ENCODE assay signal across 8 cellular contexts in genomic region chr10:11724938-11725776, GRCh38. TPM values are rescaled to one million over a fixed set of nuclear protein-coding genes. Genes with fewer than 3 reads are reported as not detected.
DNase-seq lines count a peak whose midpoint lies in the region; ATAC-seq and TF ChIP-seq lines count a peak whose summit lies in the region.

No MANE protein-coding gene starts in this region.

- intact Hi-C loops in activated B cell treated with CpG ODN at 0.5 μM for 24 hours (cut with micrococcal nuclease): loop anchor here (1.0 kb wide), 6 partner anchors 33 to 210 kb away; no protein-coding TSS in a partner anchor

- H3K27me3 Mint-ChIP-seq in activated B cell treated with CpG ODN at 0.5 μM for 24 hours: no peaks in the 10 kb centered on the region

- CTCF ChIA-PET in activated B cell treated with CpG ODN at 0.5 μM for 24 hours (lab: Charles Lee): interaction anchor here (0.6 to 6.0 kb wide), 37 partner anchors 16 to 292 kb away, joined by 3 to 92 read pairs (median 5); no protein-coding TSS in a partner anchor

- H3K4me3 ChIP-seq in cardiac muscle cell (no peak overlapping the region), retinal pigment epithelial cell (ENCODE audit: low read length) (no peak overlapping the region)

- H3K27ac Mint-ChIP-seq in activated B cell treated with CpG ODN at 0.5 μM for 24 hours: peak overlapping the region; percentile 79

- TF ChIP-seq CTCF in activated B cell treated with CpG ODN at 0.5 μM for 24 hours (IDR thresholded peaks at IDR 0.05): peak; percentile 45
- peak; percentile 90 for TF ChIP-seq CTCF in cardiac muscle cell (IDR thresholded peaks at IDR 0.05; ENCODE audit: low read depth, low read length)
- peak; percentile 90 for TF ChIP-seq CTCF in retinal pigment epithelial cell (conservative IDR thresholded peaks at IDR 0.05; ENCODE audit: low read depth, low read length)

- H3K36me3 Mint-ChIP-seq in activated B cell treated with CpG ODN at 0.5 μM for 24 hours (ENCODE audit: low read depth): no peaks in the 10 kb centered on the region

- no peaks in the 10 kb centered on the region for H3K4me1 ChIP-seq in cardiac muscle cell (ENCODE audit: low read depth)

- POLR2A ChIA-PET in activated B cell treated with CpG ODN at 0.5 μM for 24 hours (lab: Charles Lee): interaction anchor here (0.6 to 1.5 kb wide), 11 partner anchors 14 to 228 kb away, joined by 3 to 7 read pairs (median 4); no protein-coding TSS in a partner anchor

- DNase-seq in DMS79 treated with DMSO at 0.1 percent for 48 hours (lab: John Stamatoyannopoulos, UW) (peak; percentile 9), DMS79 (lab: John Stamatoyannopoulos, UW) (no peak), LoVo (ENCODE audit: low spot score) (peak; percentile 54), activated B cell treated with CpG ODN at 0.5 μM for 24 hours (no peak), cardiac muscle cell (ENCODE audit: low read depth in 1 of 2, low spot score in 1 of 2) (peak; percentile 60 to 83), retinal pigment epithelial cell (ENCODE audit: low read depth) (peak; percentile 22)
- no peak for DNase-seq in effector CD4-positive, alpha-beta T cell

- H3K9me3 Mint-ChIP-seq in activated B cell treated with CpG ODN at 0.5 μM for 24 hours: peaks cover 4% of the 10 kb centered on the region

- no peak overlapping the region for H3K27ac ChIP-seq in cardiac muscle cell

- no peak overlapping the region for H3K4me3 Mint-ChIP-seq in activated B cell treated with CpG ODN at 0.5 μM for 24 hours

- H3K36me3 ChIP-seq in cardiac muscle cell: no peaks in the 10 kb centered on the region

- ATAC-seq in GM21390 (IDR thresholded peaks at IDR 0.05; ENCODE audit: unreplicated experiment): peak; percentile 61
- ATAC-seq in activated B cell treated with CpG ODN at 0.5 μM for 24 hours (ENCODE audit: low read depth): peak; percentile 95

- H3K4me1 Mint-ChIP-seq in activated B cell treated with CpG ODN at 0.5 μM for 24 hours: peaks cover 29% of the 10 kb centered on the region

- no peaks in the 10 kb centered on the region for H3K27me3 ChIP-seq in cardiac muscle cell

- H3K9me3 ChIP-seq in cardiac muscle cell (ENCODE audit: low read depth): no peaks in the 10 kb centered on the region

RNA-seq across cellular contexts. Expression of gene ECHDC3, which starts 17.0 kb away (rescaled TPM):
- total RNA-seq in activated B cell treated with CpG ODN at 0.5 μM for 24 hours: 10.1 and 12.5 TPM in 2 replicates
- 17.8 and 32.0 TPM in 2 replicates for total RNA-seq in cardiac muscle cell
- polyA plus RNA-seq in cardiac muscle cell: 8.4 and 26.3 TPM in 2 replicates

Comparison
In these comparisons a context has a peak if more than half of its experiments do, and no peak if none do; other contexts are left out.
1. DNase-seq: peak in DMS79 treated with DMSO at 0.1 percent for 48 hours (single experiment), LoVo (single experiment), cardiac muscle cell (2 of 2) and retinal pigment epithelial cell (single experiment); none in DMS79 (single experiment), activated B cell treated with CpG ODN at 0.5 μM for 24 hours (single experiment) and effector CD4-positive, alpha-beta T cell (single experiment).
2. Peak in every context shown above with its lines, with median percentiles within 50 percentile points of each other: CTCF ChIP-seq.